8 cellular contexts compared by ENCODE assay signal in the genomic region with DNA sequence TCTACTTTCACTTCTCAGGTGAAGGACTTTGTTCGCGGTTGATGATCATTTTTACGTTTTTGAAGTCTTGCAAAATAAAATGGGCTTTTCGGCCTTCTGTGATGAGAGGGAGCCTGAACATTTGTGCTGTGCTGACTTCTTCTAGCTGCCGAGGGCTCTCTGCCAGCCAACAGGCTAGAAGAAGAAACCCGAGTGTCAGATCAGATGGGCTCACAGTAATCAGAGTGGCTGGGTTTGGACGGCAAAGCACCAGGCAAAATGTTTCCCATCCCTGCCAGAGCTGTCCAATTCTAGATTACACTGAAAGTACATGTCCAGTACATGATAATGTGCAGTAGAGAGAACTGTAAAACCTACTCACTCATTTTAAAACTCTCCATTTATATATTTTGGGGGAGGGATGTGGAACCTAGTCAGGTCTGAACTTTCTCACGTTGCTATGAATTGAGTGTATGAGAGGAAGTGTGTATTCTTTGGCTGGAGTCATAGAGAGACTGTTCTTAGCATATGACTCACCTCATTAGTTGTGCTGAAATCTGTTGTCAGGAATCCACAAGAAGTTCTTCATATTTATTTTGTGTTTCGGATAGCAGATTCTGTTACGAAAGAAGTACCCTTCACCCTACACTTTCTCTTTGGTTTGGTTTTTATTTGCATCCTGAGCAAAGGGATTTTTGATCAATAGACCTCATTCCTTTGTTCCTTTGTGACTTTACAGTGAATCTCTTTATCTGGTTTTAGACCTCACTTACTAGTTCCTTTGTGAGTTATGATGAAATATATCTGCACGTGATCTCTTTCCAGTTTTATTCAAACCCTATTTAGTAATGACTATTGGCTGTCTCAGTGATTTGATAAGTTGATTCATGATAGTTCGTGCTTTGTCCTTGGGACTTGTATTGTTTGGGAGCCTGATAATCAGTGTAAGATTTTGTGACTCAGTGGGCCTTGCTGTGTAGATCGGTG. TPM values are rescaled to one million over a fixed set of nuclear protein-coding genes. Genes with fewer than 3 reads are reported as not detected.
A peak's percentile ranks its signal among the peaks of the same experiment; 100 is the strongest.
DNase-seq lines count a peak whose midpoint lies in the region; ATAC-seq and TF ChIP-seq lines count a peak whose summit lies in the region.

No MANE protein-coding gene starts in this region.

- DNase-seq in DMS79 treated with DMSO at 0.1 percent for 48 hours (lab: John Stamatoyannopoulos, UW), result peak; percentile 77
- DNase-seq in cerebellar cortex (ENCODE audit: low spot score), result peak; percentile 96
- DNase-seq in stimulated activated naive B cell treated with anti-CD40 and anti-IgM and Interleukin-4, amounts not matched to agents 10 μg/mL and 1 μg/mL and 100 μg/mL, for 72 hours, result peak; percentile 20
- DNase-seq in NCI-H2081 treated with DMSO at 0.1 percent for 48 hours (lab: John Stamatoyannopoulos, UW), result no peak

- H3K9me3 Mint-ChIP-seq in stimulated activated naive B cell treated with anti-CD40 and anti-IgM and Interleukin-4, amounts not matched to agents 10 μg/mL and 1 μg/mL and 100 μg/mL, for 72 hours, result no peaks in the 10 kb centered on the region

- peaks cover 36% of the 10 kb centered on the region for H4K20me1 ChIP-seq in SU-DHL-6 (ENCODE audit: low read depth, low read length)

- H3K4me3 ChIP-seq in SU-DHL-6 (ENCODE audit: insufficient read depth, low read length, poor library complexity, severe bottlenecking) (no peak overlapping the region), liver (ENCODE audit: low read depth in 1 of 3, low read length in 3 of 3) (peak overlapping the region in 2 of 3 donors; percentile 4 to 20)

- 20% methylated on average over 13 of the region's 13 CpGs for WGBS in liver

- H3K27me3 Mint-ChIP-seq in stimulated activated naive B cell treated with anti-CD40 and anti-IgM and Interleukin-4, amounts not matched to agents 10 μg/mL and 1 μg/mL and 100 μg/mL, for 72 hours, result no peaks in the 10 kb centered on the region

- H3K79me2 ChIP-seq in SU-DHL-6 (ENCODE audit: insufficient read depth, low read length), result peaks cover 82% of the 10 kb centered on the region

- H3K9ac ChIP-seq in SU-DHL-6 (ENCODE audit: low read length) (peak overlapping the region; percentile 15; the same call in 1 of the 2 replicates), liver (ENCODE audit: low read depth in 1 of 2, low read length in 2 of 2) (peak overlapping the region; percentile 36 to 71)

- H3K4me2 ChIP-seq in SU-DHL-6 (ENCODE audit: low read depth, low read length, poor library complexity, severe bottlenecking), result peak overlapping the region; percentile 37

- peak in 1 of 2 donors; percentile 12 for TF ChIP-seq RAD21 in liver (IDR thresholded peaks at IDR 0.05)

- H3K9me3 ChIP-seq in SU-DHL-6 (ENCODE audit: insufficient read depth, low read length), result no peaks in the 10 kb centered on the region
- H3K9me3 ChIP-seq in liver (ENCODE audit: control insufficient read depth in 4 of 4, low read length in 3 of 4), result no peaks in the 10 kb centered on the region

- H3K4me1 Mint-ChIP-seq in stimulated activated naive B cell treated with anti-CD40 and anti-IgM and Interleukin-4, amounts not matched to agents 10 μg/mL and 1 μg/mL and 100 μg/mL, for 72 hours, result peaks cover 68 to 87% of the 10 kb centered on the region in 2 donors

- ATAC-seq in GM19468 (IDR thresholded peaks at IDR 0.05; ENCODE audit: extremely low read depth, unreplicated experiment), result peak; percentile 66
- ATAC-seq in HG03571 (IDR thresholded peaks at IDR 0.05; ENCODE audit: unreplicated experiment), result peak; percentile 74
- peak; percentile 83 to 85 for ATAC-seq in stimulated activated naive B cell treated with anti-CD40 and anti-IgM and Interleukin-4, amounts not matched to agents 10 μg/mL and 1 μg/mL and 100 μg/mL, for 72 hours (replicated peaks)

- TF ChIP-seq CTCF in SU-DHL-6 (IDR thresholded peaks at IDR 0.05; ENCODE audit: insufficient read depth, low read length, poor library complexity, severe bottlenecking) (no peak), liver (IDR thresholded peaks at IDR 0.05; ENCODE audit: low read depth, low read length, missing input control) (no peak)

- H3K27ac Mint-ChIP-seq in stimulated activated naive B cell treated with anti-CD40 and anti-IgM and Interleukin-4, amounts not matched to agents 10 μg/mL and 1 μg/mL and 100 μg/mL, for 72 hours, result peak overlapping the region; percentile 94

- H3K36me3 ChIP-seq in SU-DHL-6 (ENCODE audit: low read length), result no peaks in the 10 kb centered on the region
- H3K36me3 ChIP-seq in liver (ENCODE audit: control insufficient read depth in 4 of 4, insufficient read depth in 3 of 4, low read depth in 1 of 4, low read length in 3 of 4), result no peaks in the 10 kb centered on the region

- no peaks in the 10 kb centered on the region for H3K9me2 ChIP-seq in SU-DHL-6 (replicated peaks; ENCODE audit: insufficient read depth, low read length)

- peaks cover 17 to 73% (median 64%) of the 10 kb centered on the region in 4 donors for H3K4me1 ChIP-seq in liver (ENCODE audit: control insufficient read depth in 4 of 4, insufficient read depth in 4 of 4, low read length in 3 of 4)

- H2AFZ ChIP-seq in SU-DHL-6 (ENCODE audit: low read depth, low read length, severe bottlenecking), result no peak overlapping the region

- peak overlapping the region; percentile 67 to 71 for H3K4me3 Mint-ChIP-seq in stimulated activated naive B cell treated with anti-CD40 and anti-IgM and Interleukin-4, amounts not matched to agents 10 μg/mL and 1 μg/mL and 100 μg/mL, for 72 hours

- no peak overlapping the region for H3K27ac ChIP-seq in SU-DHL-6 (ENCODE audit: low read depth, low read length)
- peak overlapping the region; percentile 71 to 86 for H3K27ac ChIP-seq in liver (ENCODE audit: low read depth in 1 of 2, low read length in 2 of 2)

- no peaks in the 10 kb centered on the region for H3F3A ChIP-seq in SU-DHL-6 (ENCODE audit: insufficient read depth)

- H3K27me3 ChIP-seq in SU-DHL-6 (ENCODE audit: low read length) (no peaks in the 10 kb centered on the region), liver (ENCODE audit: control insufficient read depth in 4 of 4, insufficient read depth in 4 of 4, low read length in 3 of 4) (no peaks in the 10 kb centered on the region)

- H3K36me3 Mint-ChIP-seq in stimulated activated naive B cell treated with anti-CD40 and anti-IgM and Interleukin-4, amounts not matched to agents 10 μg/mL and 1 μg/mL and 100 μg/mL, for 72 hours, result peaks cover 6 to 18% of the 10 kb centered on the region in 2 donors

TF ChIP-seq in liver, 16 proteins besides CTCF, POLR2A, EP300 and RAD21:
- TF ChIP-seq, protein P1, sequence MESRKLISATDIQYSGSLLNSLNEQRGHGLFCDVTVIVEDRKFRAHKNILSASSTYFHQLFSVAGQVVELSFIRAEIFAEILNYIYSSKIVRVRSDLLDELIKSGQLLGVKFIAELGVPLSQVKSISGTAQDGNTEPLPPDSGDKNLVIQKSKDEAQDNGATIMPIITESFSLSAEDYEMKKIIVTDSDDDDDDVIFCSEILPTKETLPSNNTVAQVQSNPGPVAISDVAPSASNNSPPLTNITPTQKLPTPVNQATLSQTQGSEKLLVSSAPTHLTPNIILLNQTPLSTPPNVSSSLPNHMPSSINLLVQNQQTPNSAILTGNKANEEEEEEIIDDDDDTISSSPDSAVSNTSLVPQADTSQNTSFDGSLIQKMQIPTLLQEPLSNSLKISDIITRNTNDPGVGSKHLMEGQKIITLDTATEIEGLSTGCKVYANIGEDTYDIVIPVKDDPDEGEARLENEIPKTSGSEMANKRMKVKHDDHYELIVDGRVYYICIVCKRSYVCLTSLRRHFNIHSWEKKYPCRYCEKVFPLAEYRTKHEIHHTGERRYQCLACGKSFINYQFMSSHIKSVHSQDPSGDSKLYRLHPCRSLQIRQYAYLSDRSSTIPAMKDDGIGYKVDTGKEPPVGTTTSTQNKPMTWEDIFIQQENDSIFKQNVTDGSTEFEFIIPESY (IDR thresholded peaks at IDR 0.05), result no peak
- TF ChIP-seq, protein P2, sequence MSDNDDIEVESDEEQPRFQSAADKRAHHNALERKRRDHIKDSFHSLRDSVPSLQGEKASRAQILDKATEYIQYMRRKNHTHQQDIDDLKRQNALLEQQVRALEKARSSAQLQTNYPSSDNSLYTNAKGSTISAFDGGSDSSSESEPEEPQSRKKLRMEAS (IDR thresholded peaks at IDR 0.05), result no peak
- TF ChIP-seq, protein P3, sequence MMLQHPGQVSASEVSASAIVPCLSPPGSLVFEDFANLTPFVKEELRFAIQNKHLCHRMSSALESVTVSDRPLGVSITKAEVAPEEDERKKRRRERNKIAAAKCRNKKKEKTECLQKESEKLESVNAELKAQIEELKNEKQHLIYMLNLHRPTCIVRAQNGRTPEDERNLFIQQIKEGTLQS (IDR thresholded peaks at IDR 0.05), result peak; percentile 28
- TF ChIP-seq TAF1 (conservative IDR thresholded peaks at IDR 0.05) (peak; percentile 23), YY1 (IDR thresholded peaks at IDR 0.05) (peak; percentile 14), HNF4A (conservative IDR thresholded peaks at IDR 0.05) (peak; percentile 23 to 56), RXRA (IDR thresholded peaks at IDR 0.05) (peak in 1 of 2 donors; percentile 9), EGR1 (IDR thresholded peaks at IDR 0.05; ENCODE audit: low read depth in 2 of 2) (peak in 1 of 2 donors; percentile 15), NR2F2 (IDR thresholded peaks at IDR 0.05) (no peak), SP1 (IDR thresholded peaks at IDR 0.05) (no peak), JUND (IDR thresholded peaks at IDR 0.05) (peak; percentile 82 to 93)

RNA-seq across cellular contexts. Expression of a gene that starts 4.8 kb away (rescaled TPM):
- 100 to 1,000 TPM in 1 of 2 donors, 10 to 100 TPM in 1; 80.8 to 128 TPM for total RNA-seq in liver
- polyA plus RNA-seq in liver, result 10 to 100 TPM; 68.6 to 84.5 TPM
